ENCODE assay signal across 8 cellular contexts in genomic region chr2:21317131-21317530, GRCh38.
DNase-seq lines count a peak whose midpoint lies in the region; TF ChIP-seq lines count a peak whose summit lies in the region.

No MANE protein-coding gene starts in this region.

- peak; percentile 17 for DNase-seq in A172 (ENCODE audit: low spot score)
- peak; percentile 75 for DNase-seq in ELF-1 (ENCODE audit: low read depth, low spot score)
- peak; percentile 16 for DNase-seq in H4 (ENCODE audit: low spot score)
- peak; percentile 74 for DNase-seq in NAMALWA (ENCODE audit: low spot score)
- DNase-seq in adrenal gland, result peak; percentile 43 to 82 (median 64)
- DNase-seq in hypothalamus (lab: John Stamatoyannopoulos, UW), result peak in 38 of 51 donors; percentile 1 to 87 (median 28)
- peak; percentile 9 for DNase-seq in stimulated activated CD4-positive, alpha-beta T cell treated with anti-CD3 and anti-CD28 coated beads, Interleukin-4, amount 100 ng/mL, for 24 hours
- DNase-seq in activated effector memory CD4-positive, alpha-beta T cell treated with Interleukin-2 at 50 U/mL for 16 hours, result no peak

- peaks cover 0 to 5% of the 10 kb centered on the region in 2 donors for H3K4me1 ChIP-seq in adrenal gland (replicated peaks in 1 of 2)

- 19 to 21% (median 20%) methylated on average over 10 of the region's 10 CpGs for WGBS in adrenal gland, 4 donors

- TF ChIP-seq POLR2A in adrenal gland (IDR thresholded peaks at IDR 0.05), result no peak

- H3K27me3 ChIP-seq in adrenal gland, result no peaks in the 10 kb centered on the region

- intact Hi-C loops in adrenal gland (cut with DNase I), result loop anchor here (2.0 to 10.0 kb wide), 3 partner anchors 140 to 272 kb away; partner anchors contain the start of gene APOB (in 1 of the 2)

- H3K9me3 ChIP-seq in adrenal gland (replicated peaks in 1 of 3), result no peaks in the 10 kb centered on the region

- H3K27ac ChIP-seq in adrenal gland, result no peak overlapping the region

- H3K36me3 ChIP-seq in adrenal gland (replicated peaks in 1 of 2), result no peaks in the 10 kb centered on the region

- H3K4me3 ChIP-seq in adrenal gland, result no peak overlapping the region

- peak; percentile 63 to 82 (median 76) for TF ChIP-seq CTCF in adrenal gland (IDR thresholded peaks at IDR 0.05)
